27 cellular contexts compared by ENCODE assay signal in genomic region chrX:50106051-50106450, GRCh38.
"Had no signal": no experiment of that assay in that cellular context is flagged by ENCODE, and none has a peak within 500 bp of the region (broad histone marks: within the 10 kb centered on the region; RNA-seq: fewer than 3 reads in every experiment).

No MANE protein-coding gene starts in this region.

- H3K36me3 ChIP-seq: colonic mucosa had no signal

- H3K4me1 ChIP-seq: body of pancreas, colonic mucosa had no signal

- H3K4me3 ChIP-seq: body of pancreas, colonic mucosa, dorsolateral prefrontal cortex had no signal

- H3K27ac ChIP-seq: body of pancreas, colonic mucosa, dorsolateral prefrontal cortex, VCaP had no signal

- H3K4me1 Mint-ChIP-seq: activated T-helper 17 cell treated with anti-CD3 and anti-CD28 coated beads, Interleukin-2, amount 50 U/mL, for 72 hours had no signal

- ATAC-seq: activated CD8-positive, alpha-beta T cell treated with anti-CD3 and anti-CD28 coated beads for 36 hours; activated T-cell treated with anti-CD3 and anti-CD28 coated beads, Interleukin-2, amount 50 U/mL, for 4 hours; activated T-helper 17 cell treated with anti-CD3 and anti-CD28 coated beads, Interleukin-2, amount 50 U/mL, for 72 hours; body of pancreas; esophagus mucosa; WTC11 had no signal

- H3K9me3 Mint-ChIP-seq: activated CD8-positive, alpha-beta T cell treated with anti-CD3 and anti-CD28 coated beads for 36 hours; activated T-cell treated with anti-CD3 and anti-CD28 coated beads, Interleukin-2, amount 50 U/mL, for 4 hours; activated T-helper 17 cell treated with anti-CD3 and anti-CD28 coated beads, Interleukin-2, amount 50 U/mL, for 72 hours; dendritic cell treated with granulocyte-macrophage colony-stimulating factor and Interleukin-4, amounts not matched to agents 40 ng/mL and 50 ng/mL, for 4 days; WTC11 had no signal

- H3K4me3 Mint-ChIP-seq: activated CD8-positive, alpha-beta T cell treated with anti-CD3 and anti-CD28 coated beads for 36 hours; activated naive CD8-positive, alpha-beta T cell; activated T-cell treated with anti-CD3 and anti-CD28 coated beads, Interleukin-2, amount 50 U/mL, for 4 hours; activated T-helper 17 cell treated with anti-CD3 and anti-CD28 coated beads, Interleukin-2, amount 50 U/mL, for 72 hours; dendritic cell treated with granulocyte-macrophage colony-stimulating factor and Interleukin-4, amounts not matched to agents 40 ng/mL and 50 ng/mL, for 4 days; endodermal cell; WTC11 had no signal

- H3K9me3 ChIP-seq: body of pancreas, colonic mucosa had no signal

- H3K36me3 Mint-ChIP-seq: activated naive CD8-positive, alpha-beta T cell; WTC11 had no signal

- H3K27me3 Mint-ChIP-seq: activated naive CD8-positive, alpha-beta T cell; activated T-helper 17 cell treated with anti-CD3 and anti-CD28 coated beads, Interleukin-2, amount 50 U/mL, for 72 hours; dendritic cell treated with granulocyte-macrophage colony-stimulating factor and Interleukin-4, amounts not matched to agents 40 ng/mL and 50 ng/mL, for 4 days had no signal

- DNase-seq: activated CD4-positive, alpha-beta T cell treated with anti-CD3 and anti-CD28 coated beads for 1 hour; activated CD4-positive, alpha-beta T cell treated with anti-CD3 and anti-CD28 coated beads for 4 hours; activated CD4-positive, alpha-beta T cell treated with anti-CD3 and anti-CD28 coated beads, Interleukin-2, amount 50 U/mL, for 1 hour; activated CD4-positive, alpha-beta T cell treated with anti-CD3 and anti-CD28 coated beads, Interleukin-2, amount 50 U/mL, for 48 hours; activated CD8-positive, alpha-beta memory T cell treated with anti-CD3 and anti-CD28 coated beads for 24 hours; activated CD8-positive, alpha-beta T cell treated with anti-CD3 and anti-CD28 coated beads for 36 hours; activated effector memory CD4-positive, alpha-beta T cell treated with Interleukin-2 at 50 U/mL for 16 hours; activated gamma-delta T cell treated with Interleukin-2 at 50 U/mL for 16 hours; activated naive CD4-positive, alpha-beta T cell treated with anti-CD3 and anti-CD28 coated beads, Interleukin-2, amount 50 U/mL, for 16 hours; activated naive CD4-positive, alpha-beta T cell treated with Interleukin-2 at 50 U/mL for 16 hours; activated T-cell treated with anti-CD3 and anti-CD28 coated beads, Interleukin-2, amount 50 U/mL, for 4 hours; amygdala; aorta; body of pancreas; caudate nucleus; colonic mucosa; dorsolateral prefrontal cortex; effector memory CD4-positive, alpha-beta T cell; endodermal cell; foreskin fibroblast; T-helper 2 cell had no signal

- H3K27me3 ChIP-seq: body of pancreas, colonic mucosa had no signal

- H3K27ac Mint-ChIP-seq: activated CD8-positive, alpha-beta T cell treated with anti-CD3 and anti-CD28 coated beads for 36 hours; activated naive CD8-positive, alpha-beta T cell; activated T-helper 17 cell treated with anti-CD3 and anti-CD28 coated beads, Interleukin-2, amount 50 U/mL, for 72 hours; dendritic cell treated with granulocyte-macrophage colony-stimulating factor and Interleukin-4, amounts not matched to agents 40 ng/mL and 50 ng/mL, for 4 days; endodermal cell; WTC11 had no signal
